Comparison of ENCODE assay signal across 9 cellular contexts in the genomic region with DNA sequence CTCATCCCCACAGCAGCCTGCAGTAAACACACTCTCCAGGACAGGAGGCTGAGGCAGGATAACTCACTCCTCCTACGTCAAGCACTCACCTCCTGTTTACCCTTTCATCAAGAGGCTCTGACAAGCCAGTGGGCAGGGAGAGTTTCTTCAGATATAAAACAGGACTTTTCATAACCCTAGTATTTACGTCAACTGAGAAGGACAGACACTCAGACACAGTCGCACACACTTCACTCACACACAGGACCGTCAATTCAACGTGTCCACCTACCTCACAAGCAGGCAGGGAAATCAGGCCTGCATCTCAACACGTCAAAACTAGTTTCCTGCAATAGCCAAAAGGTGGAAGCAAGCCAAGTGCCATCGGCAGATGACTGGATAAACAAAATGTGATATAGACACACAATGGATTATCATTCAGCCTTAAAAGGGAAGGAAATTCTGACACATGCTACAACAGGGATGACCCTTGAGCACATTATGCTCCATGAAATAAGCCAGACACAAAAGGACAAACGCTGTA. TPM values are rescaled to one million over a fixed set of nuclear protein-coding genes. Genes with fewer than 3 reads are reported as not detected.
DNase-seq lines count a peak whose midpoint lies in the region; ATAC-seq and TF ChIP-seq lines count a peak whose summit lies in the region.
"Had no signal": no experiment of that assay in that cellular context is flagged by ENCODE, and none has a peak within 500 bp of the region (broad histone marks: within the 10 kb centered on the region; RNA-seq: fewer than 3 reads in every experiment).

No MANE protein-coding gene starts in this region.

- H3K4me3 ChIP-seq in vagina (no peak overlapping the region), WERI-Rb-1 (ENCODE audit: low read depth, low read length) (no peak overlapping the region)

- H3K9me3 Mint-ChIP-seq in activated naive CD8-positive, alpha-beta T cell (ENCODE audit: low read depth), result no peaks in the 10 kb centered on the region
- H3K9me3 Mint-ChIP-seq in memory B cell, result no peaks in the 10 kb centered on the region

- H3K27ac ChIP-seq in vagina, result peak overlapping the region; percentile 88
- H3K27ac ChIP-seq in WERI-Rb-1, result no peak overlapping the region

- no peaks in the 10 kb centered on the region for H3K36me3 ChIP-seq in vagina
- H3K36me3 ChIP-seq in WERI-Rb-1, result no peaks in the 10 kb centered on the region

- no peak for ATAC-seq in memory B cell (ENCODE audit: low read depth)
- ATAC-seq: Panc1 had no signal

- peak; percentile 54 for DNase-seq in stimulated activated CD4-positive, alpha-beta T cell treated with anti-CD3 and anti-CD28 coated beads, Interleukin-4, amount 100 ng/mL, for 24 hours
- DNase-seq in stimulated activated CD4-positive, alpha-beta T cell treated with anti-CD3 and anti-CD28 coated beads, Interleukin-4, amount 100 ng/mL, for 1 hour, result no peak
- DNase-seq in memory B cell (ENCODE audit: low spot score in 2 of 2) (no peak), vagina (ENCODE audit: extremely low spot score in 2 of 2) (no peak), GM10266 (ENCODE audit: extremely low spot score) (no peak), NCI-H1930 (lab: John Stamatoyannopoulos, UW) (no peak), WERI-Rb-1 (no peak)

- H3K4me3 Mint-ChIP-seq in activated naive CD8-positive, alpha-beta T cell, result peak overlapping the region; percentile 75
- H3K4me3 Mint-ChIP-seq in memory B cell, result peak overlapping the region; percentile 40

- no peaks in the 10 kb centered on the region for H3K9me3 ChIP-seq in vagina
- no peaks in the 10 kb centered on the region for H3K9me3 ChIP-seq in WERI-Rb-1 (ENCODE audit: severe bottlenecking)

- intact Hi-C loops in vagina (cut with DNase I), result no loop called here

- H3K36me3 Mint-ChIP-seq in activated naive CD8-positive, alpha-beta T cell, result peaks cover 5% of the 10 kb centered on the region
- peaks cover 16% of the 10 kb centered on the region for H3K36me3 Mint-ChIP-seq in memory B cell

- H3K27me3 Mint-ChIP-seq in activated naive CD8-positive, alpha-beta T cell, result no peaks in the 10 kb centered on the region
- H3K27me3 Mint-ChIP-seq in memory B cell, result no peaks in the 10 kb centered on the region

- peaks cover 70% of the 10 kb centered on the region for H3K4me1 ChIP-seq in vagina

- TF ChIP-seq CTCF in vagina (IDR thresholded peaks at IDR 0.05) (no peak), GM10266 (IDR thresholded peaks at IDR 0.05; ENCODE audit: control insufficient read depth, insufficient read depth, low read depth, missing control alignments) (no peak), WERI-Rb-1 (IDR thresholded peaks at IDR 0.05; ENCODE audit: low read depth, low read length) (no peak)

- TF ChIP-seq POLR2A in vagina (IDR thresholded peaks at IDR 0.05), result no peak

- H3K27me3 ChIP-seq in vagina (no peaks in the 10 kb centered on the region), WERI-Rb-1 (ENCODE audit: insufficient read depth, low read depth, severe bottlenecking) (no peaks in the 10 kb centered on the region)

- peaks cover 96% of the 10 kb centered on the region for H3K4me1 Mint-ChIP-seq in activated naive CD8-positive, alpha-beta T cell (ENCODE audit: low read depth)
- H3K4me1 Mint-ChIP-seq in memory B cell, result peaks cover 52% of the 10 kb centered on the region

- H3K27ac Mint-ChIP-seq in activated naive CD8-positive, alpha-beta T cell, result peak overlapping the region; percentile 99
- H3K27ac Mint-ChIP-seq in memory B cell, result peak overlapping the region; percentile 89

RNA-seq across cellular contexts. Expression of a gene that starts 48.6 kb away (rescaled TPM):
- 31.7 TPM for total RNA-seq in vagina
